In the genomic region with DNA sequence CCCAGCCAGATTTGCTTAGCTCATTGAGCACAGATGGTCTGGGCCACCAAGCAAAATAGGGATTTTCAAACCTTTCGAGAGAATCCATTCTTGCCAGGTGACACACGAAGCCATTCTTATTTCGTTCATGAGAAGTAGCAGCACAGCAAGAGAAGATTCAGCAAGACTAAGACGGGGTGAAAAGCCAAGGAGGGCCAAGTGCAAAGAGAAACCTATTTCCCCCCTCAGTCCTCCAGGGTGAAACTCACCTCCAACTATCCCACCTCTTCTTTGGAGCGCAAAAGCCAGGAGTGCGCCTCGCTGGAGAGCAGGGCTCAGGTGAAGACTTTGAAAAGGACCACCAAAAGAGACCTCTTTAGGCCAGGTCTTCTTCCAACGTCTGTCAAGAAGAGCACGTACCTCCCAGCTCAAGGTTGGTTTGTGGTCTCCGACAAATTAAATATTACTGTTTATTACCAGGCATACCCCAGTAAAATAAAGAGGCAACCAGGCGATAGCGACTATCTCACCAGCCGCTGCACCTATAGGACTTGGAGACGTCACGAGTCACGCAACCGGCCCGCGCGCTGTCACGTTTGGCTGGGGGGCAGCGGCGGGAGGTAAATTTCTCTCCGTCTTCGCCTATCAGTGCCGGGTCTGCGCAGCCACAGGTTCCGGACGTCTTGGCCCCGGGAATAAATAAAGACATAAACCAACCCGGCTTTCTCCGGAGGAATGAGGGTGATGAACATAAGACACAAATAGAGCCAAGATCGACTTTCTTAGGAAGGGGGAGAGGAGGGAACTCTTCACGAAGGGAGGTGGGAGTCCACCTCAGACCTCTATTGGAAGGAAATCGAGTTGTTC, we compare ENCODE assay signal across 1 cellular context.
A peak's percentile ranks its signal among the peaks of the same experiment; 100 is the strongest.
TF ChIP-seq lines count a peak whose summit lies in the region.

No MANE protein-coding gene starts in this region.

TF ChIP-seq in H1, 55 proteins besides CTCF, POLR2A, EP300 and RAD21:
- TF ChIP-seq CTBP2 (IDR thresholded peaks at IDR 0.05; ENCODE audit: borderline replicate concordance, insufficient read depth, insufficient read length, low read length) (peak; percentile 22), SP2 (IDR thresholded peaks at IDR 0.05; ENCODE audit: low read length) (no peak), EZH2 (IDR thresholded peaks at IDR 0.05; ENCODE audit: low read depth, low read length, severe bottlenecking) (peak; percentile 35), TAF7 (optimal IDR thresholded peaks at IDR 0.05; ENCODE audit: borderline replicate concordance, low read depth, low read length) (no peak), MAX (IDR thresholded peaks at IDR 0.05) (no peak), RNF2 (IDR thresholded peaks at IDR 0.05; ENCODE audit: borderline replicate concordance, low read depth, low read length, missing control alignments, poor library complexity, severe bottlenecking) (peak; percentile 85), CBX8 (IDR thresholded peaks at IDR 0.05; ENCODE audit: borderline replicate concordance, low read depth, low read length) (0 out of 2 replicates have a peak, but pooled peaks have one; percentile 80), SUZ12 (IDR thresholded peaks at IDR 0.05; ENCODE audit: low read length) (peak; percentile 49), CREB1 (IDR thresholded peaks at IDR 0.05) (peak; percentile 7; the same call in 1 of the 2 replicates), RXRA (IDR thresholded peaks at IDR 0.05; ENCODE audit: insufficient read depth, low read depth, low read length) (no peak)
